Comparison of ENCODE assay signal across 12 cellular contexts in genomic region chr2:238601433-238602222, GRCh38.
DNase-seq lines count a peak whose midpoint lies in the region; ATAC-seq and TF ChIP-seq lines count a peak whose summit lies in the region.
"Had no signal": no experiment of that assay in that cellular context is flagged by ENCODE, and none has a peak within 500 bp of the region (broad histone marks: within the 10 kb centered on the region; RNA-seq: fewer than 3 reads in every experiment).

No MANE protein-coding gene starts in this region.

- H3K27ac ChIP-seq in dorsolateral prefrontal cortex: peak overlapping the region in 3 of 59 donors; percentile 16 to 36 (median 17)

- DNase-seq in EL (peak; percentile 36), astrocyte of the spinal cord (ENCODE audit: low read depth, low spot score) (peak; percentile 49), left cardiac atrium (peak; percentile 52), skeletal muscle cell (ENCODE audit: low read depth) (peak; percentile 85), T-helper 1 cell (no peak), SIG-M5 treated with dmso at 0.1 percent for 504 hours (lab: John Stamatoyannopoulos, UW; ENCODE audit: unreplicated experiment) (no peak), dorsolateral prefrontal cortex (no peak)
- DNase-seq in activated effector memory CD4-positive, alpha-beta T cell treated with Interleukin-2 at 50 U/mL for 16 hours: no peak
- DNase-seq: CD4-positive, CD25-positive, alpha-beta regulatory T cell; islet precursor cell; NCI-H2029; T1000 had no signal

- peak; percentile 25 to 62 for ATAC-seq in left cardiac atrium

- in situ Hi-C loops in astrocyte of the spinal cord (cut with HindIII; ENCODE audit: low sequenced_read_pairs): no loop called here

- intact Hi-C loops in left cardiac atrium (cut with DNase I): no loop called here
- intact Hi-C loops in dorsolateral prefrontal cortex (cut with DNase I): no loop called here

- H3K27me3 ChIP-seq in dorsolateral prefrontal cortex: peaks cover 0 to 9% (median 0%) of the 10 kb centered on the region in 45 donors

- TF ChIP-seq CTCF in astrocyte of the spinal cord (IDR thresholded peaks at IDR 0.05; ENCODE audit: low read depth, low read length) (no peak), dorsolateral prefrontal cortex (IDR thresholded peaks at IDR 0.05 in 54 of 56, conservative IDR thresholded peaks at IDR 0.05 in 2 of 56; ENCODE audit: low read depth in 1 of 56, partially characterized antibody in 56 of 56) (no peak)

- H3K4me3 ChIP-seq in astrocyte of the spinal cord (ENCODE audit: low read depth, low read length): no peak overlapping the region
- H3K4me3 ChIP-seq in skeletal muscle cell (ENCODE audit: low read depth, low read length): no peak overlapping the region
- H3K4me3 ChIP-seq in dorsolateral prefrontal cortex: no peak overlapping the region

Comparison
In these comparisons a context has a peak if more than half of its experiments do, and no peak if none do; other contexts are left out.
1. DNase-seq: peak in EL (single experiment), astrocyte of the spinal cord (single experiment), left cardiac atrium (single experiment) and skeletal muscle cell (single experiment); none in T-helper 1 cell (0 of 5), SIG-M5 treated with dmso at 0.1 percent for 504 hours (single experiment), dorsolateral prefrontal cortex (0 of 10) and activated effector memory CD4-positive, alpha-beta T cell treated with Interleukin-2 at 50 U/mL for 16 hours (single experiment).